In genomic region chr12:4956968-4957367, GRCh38 we compare ENCODE assay signal across 18 cellular contexts. TPM values are rescaled to one million over a fixed set of nuclear protein-coding genes. Genes with fewer than 3 reads are reported as not detected.
DNase-seq lines count a peak whose midpoint lies in the region; TF ChIP-seq lines count a peak whose summit lies in the region.
"Had no signal": no experiment of that assay in that cellular context is flagged by ENCODE, and none has a peak within 500 bp of the region (broad histone marks: within the 10 kb centered on the region; RNA-seq: fewer than 3 reads in every experiment).

No MANE protein-coding gene starts in this region.

- no peaks in the 10 kb centered on the region for H3K27me3 ChIP-seq in Karpas-422 (ENCODE audit: low read length)

- H4K20me1 ChIP-seq in Karpas-422 (ENCODE audit: insufficient read depth, low read depth, low read length) = no peaks in the 10 kb centered on the region

- no peak overlapping the region for H3K27ac ChIP-seq in C4-2B
- peak overlapping the region; percentile 13 for H3K27ac ChIP-seq in angular gyrus (ENCODE audit: low read depth, low read length)
- no peak overlapping the region for H3K27ac ChIP-seq in Karpas-422 (ENCODE audit: low read length)
- H3K27ac ChIP-seq: 22Rv1, A549 had no signal

- no peaks in the 10 kb centered on the region for H3K36me3 Mint-ChIP-seq in activated naive CD4-positive, alpha-beta T cell treated with anti-CD3 and anti-CD28 coated beads, Interleukin-2, amount 10 ng/mL, durations not matched to agents 7 days and 5 days
- H3K36me3 Mint-ChIP-seq: CD4-positive, CD25-positive, alpha-beta regulatory T cell; CD8-positive, alpha-beta memory T cell had no signal

- no peaks in the 10 kb centered on the region for H3K9me2 ChIP-seq in Karpas-422 (replicated peaks; ENCODE audit: insufficient read depth, low read length)

- H3K27me3 Mint-ChIP-seq in activated naive CD4-positive, alpha-beta T cell treated with anti-CD3 and anti-CD28 coated beads, Interleukin-2, amount 10 ng/mL, durations not matched to agents 7 days and 5 days = peaks cover 44% of the 10 kb centered on the region

- peak; percentile 13 for TF ChIP-seq CTCF in C4-2B (conservative IDR thresholded peaks at IDR 0.05)

- DNase-seq in DMS53 (lab: John Stamatoyannopoulos, UW) = peak; percentile 63
- no peak for DNase-seq in DMS53 treated with DMSO at 0.1 percent for 48 hours (lab: John Stamatoyannopoulos, UW; ENCODE audit: unreplicated experiment)
- DNase-seq in cerebellum (ENCODE audit: low spot score) = peak; percentile 82
- DNase-seq in activated naive CD4-positive, alpha-beta T cell treated with anti-CD3 and anti-CD28 coated beads, Interleukin-2, amount 10 ng/mL, durations not matched to agents 7 days and 5 days = no peak
- DNase-seq in activated T-cell treated with anti-CD3 and anti-CD28 coated beads for 4 hours = no peak
- DNase-seq in Karpas-422 = no peak
- DNase-seq: AML-193; CD4-positive, CD25-positive, alpha-beta regulatory T cell; CD8-positive, alpha-beta memory T cell; COR-L47; DMS 273 treated with DMSO at 0.1 percent for 48 hours; DMS79; GF-D8; H9 had no signal

- H2AFZ ChIP-seq in Karpas-422 (ENCODE audit: low read length) = no peak overlapping the region

- no peak overlapping the region for H3K27ac Mint-ChIP-seq in activated naive CD4-positive, alpha-beta T cell treated with anti-CD3 and anti-CD28 coated beads, Interleukin-2, amount 10 ng/mL, durations not matched to agents 7 days and 5 days
- H3K27ac Mint-ChIP-seq: CD4-positive, CD25-positive, alpha-beta regulatory T cell; CD8-positive, alpha-beta memory T cell; H9 had no signal

- no peaks in the 10 kb centered on the region for H3K9me3 Mint-ChIP-seq in activated naive CD4-positive, alpha-beta T cell treated with anti-CD3 and anti-CD28 coated beads, Interleukin-2, amount 10 ng/mL, durations not matched to agents 7 days and 5 days
- H3K9me3 Mint-ChIP-seq: CD8-positive, alpha-beta memory T cell; H9 had no signal

- no peak overlapping the region for H3K9ac ChIP-seq in Karpas-422 (ENCODE audit: low read length)

- H3K36me3 ChIP-seq in Karpas-422 (ENCODE audit: insufficient read depth, low read length) = no peaks in the 10 kb centered on the region

- no peaks in the 10 kb centered on the region for H3K4me1 Mint-ChIP-seq in activated naive CD4-positive, alpha-beta T cell treated with anti-CD3 and anti-CD28 coated beads, Interleukin-2, amount 10 ng/mL, durations not matched to agents 7 days and 5 days
- H3K4me1 Mint-ChIP-seq: CD4-positive, CD25-positive, alpha-beta regulatory T cell; CD8-positive, alpha-beta memory T cell had no signal

- H3K4me1 ChIP-seq in Karpas-422 (ENCODE audit: low read length) = peaks cover 2% of the 10 kb centered on the region; the same call in 1 of the 2 replicates
- H3K4me1 ChIP-seq: A549 had no signal

- H3K4me3 ChIP-seq in Karpas-422 (ENCODE audit: low read length) = no peak overlapping the region
- H3K4me3 ChIP-seq: A549 had no signal

- H3K79me2 ChIP-seq in Karpas-422 (ENCODE audit: low read length) = no peaks in the 10 kb centered on the region

- H3K4me3 Mint-ChIP-seq in activated naive CD4-positive, alpha-beta T cell treated with anti-CD3 and anti-CD28 coated beads, Interleukin-2, amount 10 ng/mL, durations not matched to agents 7 days and 5 days = no peak overlapping the region
- H3K4me3 Mint-ChIP-seq: CD4-positive, CD25-positive, alpha-beta regulatory T cell; CD8-positive, alpha-beta memory T cell; H9 had no signal

- CTCF ChIA-PET in activated naive CD4-positive, alpha-beta T cell treated with anti-CD3 and anti-CD28 coated beads, Interleukin-2, amount 10 ng/mL, durations not matched to agents 7 days and 5 days (lab: Charles Lee) = no interaction called here

- H3K9me3 ChIP-seq in Karpas-422 (ENCODE audit: low read length) = no peaks in the 10 kb centered on the region
- H3K9me3 ChIP-seq: A549 had no signal

- H3K4me2 ChIP-seq in Karpas-422 (ENCODE audit: low read depth, low read length, poor library complexity, severe bottlenecking) = no peak overlapping the region
- H3K4me2 ChIP-seq: A549 had no signal

RNA-seq across cellular contexts. Expression of gene KCNA1, which starts 47.3 kb away (rescaled TPM):
- 15.8 TPM for total RNA-seq in cerebellum
- total RNA-seq in Karpas-422 (2014; rRNA removed; shearing (Covaris generic); ENCODE audit: low replicate concordance) = 0.25 TPM in 1 of 2 replicates, not detected in the other
- total RNA-seq: CD4-positive, CD25-positive, alpha-beta regulatory T cell; CD8-positive, alpha-beta memory T cell had no signal

Comparison
In these comparisons a context has a peak if more than half of its experiments do, and no peak if none do; other contexts are left out.
1. DNase-seq: peak in DMS53 (single experiment) and cerebellum (single experiment); none in DMS53 treated with DMSO at 0.1 percent for 48 hours (single experiment), activated naive CD4-positive, alpha-beta T cell treated with anti-CD3 and anti-CD28 coated beads, Interleukin-2, amount 10 ng/mL, durations not matched to agents 7 days and 5 days (single experiment), activated T-cell treated with anti-CD3 and anti-CD28 coated beads for 4 hours (single experiment) and Karpas-422 (single experiment).
2. RNA of gene KCNA1, which starts 47.3 kb away (total RNA-seq): 15.8 TPM in cerebellum (single experiment); 0.25 TPM in Karpas-422; every median in the first group is over 10 times any median in the second.